1 cellular context compared by ENCODE assay signal in genomic region chr2:30230855-30231725, GRCh38.
TF ChIP-seq lines count a peak whose summit lies in the region.

Gene LBH (plus strand): TSS chr2:30231534. CDS start chr2:30231739, 205 bp downstream.

TF ChIP-seq in H1, 55 proteins besides CTCF, POLR2A, EP300 and RAD21 (continued from another document):
- TF ChIP-seq SIX5 (IDR thresholded peaks at IDR 0.05; ENCODE audit: low read depth, low read length) (no peak), CHD7 (IDR thresholded peaks at IDR 0.05; ENCODE audit: insufficient replicate concordance, low read length) (no peak), NANOG (IDR thresholded peaks at IDR 0.05; ENCODE audit: insufficient read depth, low read depth, low read length, poor library complexity, severe bottlenecking) (no peak), KDM5A (IDR thresholded peaks at IDR 0.05; ENCODE audit: low read length) (no peak), GTF2F1 (IDR thresholded peaks at IDR 0.05; ENCODE audit: borderline replicate concordance, low read depth, low read length) (peak; percentile 77), CREB1 (IDR thresholded peaks at IDR 0.05) (no peak), RBBP5 (IDR thresholded peaks at IDR 0.05; ENCODE audit: borderline replicate concordance, low read depth, low read length) (0 out of 2 replicates have a peak, but pooled peaks have one; percentile 41), YY1 (IDR thresholded peaks at IDR 0.05; ENCODE audit: low read depth, low read length) (no peak), JUND (IDR thresholded peaks at IDR 0.05; ENCODE audit: low read length) (no peak), SUZ12 (IDR thresholded peaks at IDR 0.05; ENCODE audit: low read length) (peak; percentile 69), JUN (IDR thresholded peaks at IDR 0.05; ENCODE audit: low read depth, low read length) (no peak), ATF2 (IDR thresholded peaks at IDR 0.05; ENCODE audit: low read length) (0 out of 2 replicates have a peak, but pooled peaks have one; percentile 10), CEBPB (IDR thresholded peaks at IDR 0.05; ENCODE audit: low read depth, low read length) (no peak), CTBP2 (IDR thresholded peaks at IDR 0.05; ENCODE audit: borderline replicate concordance, insufficient read depth, insufficient read length, low read length) (no peak), USF2 (IDR thresholded peaks at IDR 0.05; ENCODE audit: low read length) (no peak), POU5F1 (IDR thresholded peaks at IDR 0.05; ENCODE audit: low read depth, low read length) (no peak), CHD1 (IDR thresholded peaks at IDR 0.05; ENCODE audit: low read depth, low read length) (no peak), ATF3 (IDR thresholded peaks at IDR 0.05; ENCODE audit: insufficient read depth, low read depth, low read length) (no peak), SIN3A (conservative IDR thresholded peaks at IDR 0.05 in 1 of 2, IDR thresholded peaks at IDR 0.05 in 1 of 2; ENCODE audit: low read depth in 1 of 2, low read length in 2 of 2) (no peak), EZH2 (IDR thresholded peaks at IDR 0.05; ENCODE audit: low read depth, low read length, severe bottlenecking) (no peak), SIRT6 (IDR thresholded peaks at IDR 0.05; ENCODE audit: low read length) (no peak), BCL11A (IDR thresholded peaks at IDR 0.05; ENCODE audit: low read depth in 2 of 2, low read length in 2 of 2) (no peak), TAF1 (IDR thresholded peaks at IDR 0.05; ENCODE audit: low read depth, low read length) (peak; percentile 90), TBP (IDR thresholded peaks at IDR 0.05; ENCODE audit: low read depth, low read length) (peak; percentile 95), TAF7 (optimal IDR thresholded peaks at IDR 0.05; ENCODE audit: borderline replicate concordance, low read depth, low read length) (peak; percentile 79), RFX5 (IDR thresholded peaks at IDR 0.05; ENCODE audit: borderline replicate concordance, low read depth, low read length) (no peak), RNF2 (IDR thresholded peaks at IDR 0.05; ENCODE audit: borderline replicate concordance, low read depth, low read length, missing control alignments, poor library complexity, severe bottlenecking) (no peak), ZNF274 (IDR thresholded peaks at IDR 0.05; ENCODE audit: borderline replicate concordance, extremely low read depth, low read length) (no peak), MAX (IDR thresholded peaks at IDR 0.05) (0 out of 2 replicates have a peak, but pooled peaks have one; percentile 12), MAFK (IDR thresholded peaks at IDR 0.05; ENCODE audit: low read depth, low read length) (no peak), POLR2AphosphoS5 (IDR thresholded peaks at IDR 0.05; ENCODE audit: low read depth, low read length) (peak; percentile 88), TEAD4 (IDR thresholded peaks at IDR 0.05; ENCODE audit: low read depth, low read length) (no peak), GABPA (IDR thresholded peaks at IDR 0.05; ENCODE audit: borderline replicate concordance, insufficient read depth, low read length) (no peak), RXRA (IDR thresholded peaks at IDR 0.05; ENCODE audit: insufficient read depth, low read depth, low read length) (no peak), FOSL1 (IDR thresholded peaks at IDR 0.05; ENCODE audit: insufficient read depth, low read depth, low read length) (no peak), PHF8 (conservative IDR thresholded peaks at IDR 0.05; ENCODE audit: low read depth, low read length) (peak; percentile 75), SAP30 (IDR thresholded peaks at IDR 0.05; ENCODE audit: insufficient read depth, insufficient replicate concordance, low read length) (no peak), BRCA1 (IDR thresholded peaks at IDR 0.05; ENCODE audit: low read depth, low read length) (no peak), SP4 (IDR thresholded peaks at IDR 0.05; ENCODE audit: low read length) (no peak), BACH1 (IDR thresholded peaks at IDR 0.05; ENCODE audit: low read length) (peak; percentile 4; the same call in 1 of the 2 replicates), TCF12 (IDR thresholded peaks at IDR 0.05; ENCODE audit: low read depth, low read length) (no peak), CHD2 (IDR thresholded peaks at IDR 0.05; ENCODE audit: low read length) (no peak), SRF (IDR thresholded peaks at IDR 0.05; ENCODE audit: low read depth, low read length) (no peak), NRF1 (IDR thresholded peaks at IDR 0.05; ENCODE audit: low read depth, low read length) (no peak), KDM4A (IDR thresholded peaks at IDR 0.05; ENCODE audit: low read depth, low read length, severe bottlenecking) (peak; percentile 65), CBX8 (IDR thresholded peaks at IDR 0.05; ENCODE audit: borderline replicate concordance, low read depth, low read length) (no peak), SP1 (IDR thresholded peaks at IDR 0.05; ENCODE audit: low read depth, low read length) (no peak)
